8 cellular contexts compared by ENCODE assay signal in the genomic region with DNA sequence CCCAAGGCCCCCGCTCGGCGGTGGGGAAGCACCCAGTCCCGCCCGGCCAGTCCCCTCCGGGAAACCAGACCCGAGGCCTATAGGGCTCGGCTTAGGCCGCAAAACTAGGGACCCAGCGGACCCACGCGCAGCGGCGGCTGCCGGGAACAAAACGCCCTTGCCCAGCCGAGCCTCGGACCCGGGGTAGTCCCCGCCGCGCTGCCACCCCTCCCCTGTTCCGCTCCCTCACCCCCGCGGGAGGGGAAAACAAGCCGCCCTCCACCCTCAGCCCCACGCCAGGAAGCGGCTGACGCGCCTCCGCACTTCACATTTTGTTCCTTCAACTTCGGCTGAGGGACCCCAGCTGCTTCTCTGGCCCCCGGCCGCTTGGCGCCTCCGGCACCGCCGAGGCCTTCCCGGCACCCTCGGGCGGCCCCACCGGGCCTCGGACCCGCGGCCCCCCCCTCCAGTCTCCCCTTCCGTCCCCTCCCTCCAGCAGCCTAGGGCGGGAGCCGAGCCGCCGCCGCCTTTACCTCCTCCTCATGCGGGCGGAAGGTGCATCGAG. TPM values are rescaled to one million over a fixed set of nuclear protein-coding genes. Genes with fewer than 3 reads are reported as not detected.
DNase-seq lines count a peak whose midpoint lies in the region; ATAC-seq and TF ChIP-seq lines count a peak whose summit lies in the region.

No MANE protein-coding gene starts in this region.

- ATAC-seq in activated CD8-positive, alpha-beta T cell treated with anti-CD3 and anti-CD28 coated beads for 36 hours: peak; percentile 8
- ATAC-seq in effector memory CD8-positive, alpha-beta T cell (replicated peaks): peak; percentile 3

- DNase-seq in GM10248 (ENCODE audit: extremely low spot score) (peak; percentile 48), H7 (peak; percentile 75), LHCN-M2 (ENCODE audit: low read depth) (peak; percentile 20), mesothelial cell of epicardium (ENCODE audit: low spot score in 2 of 2, unreplicated experiment in 2 of 2) (peak; percentile 38 to 71), NCI-H2029 treated with DMSO at 0.1 percent for 48 hours (lab: John Stamatoyannopoulos, UW) (no peak)
- peak; percentile 59 for DNase-seq in activated CD8-positive, alpha-beta T cell treated with anti-CD3 and anti-CD28 coated beads for 36 hours
- peak in 1 of 3 experiments; percentile 21 for DNase-seq in effector memory CD8-positive, alpha-beta T cell
- peak; percentile 5 to 20 for DNase-seq in stimulated activated CD8-positive, alpha-beta memory T cell treated with anti-CD3 and anti-CD28 coated beads, Interleukin-4, amount 100 ng/mL, for 1 hour (ENCODE audit: low read depth in 2 of 2, low spot score in 1 of 2)

- H3K36me3 ChIP-seq in H7 (replicated peaks; ENCODE audit: control insufficient read depth, insufficient read depth, low read length): peaks cover 7% of the 10 kb centered on the region

- intact Hi-C loops in activated CD8-positive, alpha-beta T cell treated with anti-CD3 and anti-CD28 coated beads for 36 hours (cut with micrococcal nuclease): loop anchor here (5.0 to 10.0 kb wide), 3 partner anchors 72 to 512 kb away; partner anchors contain the start of gene UBE2K

- peaks cover 30% of the 10 kb centered on the region for H3K4me1 Mint-ChIP-seq in activated CD8-positive, alpha-beta T cell treated with anti-CD3 and anti-CD28 coated beads for 36 hours (ENCODE audit: low read depth)
- peaks cover 26 to 30% of the 10 kb centered on the region in 2 donors for H3K4me1 Mint-ChIP-seq in effector memory CD8-positive, alpha-beta T cell (ENCODE audit: low read depth in 2 of 2)
- peaks cover 19% of the 10 kb centered on the region for H3K4me1 Mint-ChIP-seq in mesothelial cell of epicardium

- H3K9me3 Mint-ChIP-seq in activated CD8-positive, alpha-beta T cell treated with anti-CD3 and anti-CD28 coated beads for 36 hours: no peaks in the 10 kb centered on the region
- no peaks in the 10 kb centered on the region for H3K9me3 Mint-ChIP-seq in effector memory CD8-positive, alpha-beta T cell
- H3K9me3 Mint-ChIP-seq in mesothelial cell of epicardium: no peaks in the 10 kb centered on the region

- peak overlapping the region; percentile 92 for H3K4me3 ChIP-seq in H7 (ENCODE audit: insufficient read depth, low read depth, low read length)

- peaks cover 29% of the 10 kb centered on the region for H3K36me3 Mint-ChIP-seq in activated CD8-positive, alpha-beta T cell treated with anti-CD3 and anti-CD28 coated beads for 36 hours (ENCODE audit: low read depth)
- peaks cover 39% of the 10 kb centered on the region for H3K36me3 Mint-ChIP-seq in effector memory CD8-positive, alpha-beta T cell (ENCODE audit: insufficient read depth)
- peaks cover 12% of the 10 kb centered on the region for H3K36me3 Mint-ChIP-seq in mesothelial cell of epicardium

- no peaks in the 10 kb centered on the region for H3K27me3 ChIP-seq in H7 (ENCODE audit: control insufficient read depth, insufficient read depth, low read length)

- TF ChIP-seq CTCF in GM10248 (IDR thresholded peaks at IDR 0.05; ENCODE audit: control extremely low read depth, extremely low read depth, low read depth, missing control alignments) (no peak), mesothelial cell of epicardium (IDR thresholded peaks at IDR 0.05; ENCODE audit: unreplicated experiment) (no peak)
- TF ChIP-seq CTCF in activated CD8-positive, alpha-beta T cell treated with anti-CD3 and anti-CD28 coated beads for 36 hours (IDR thresholded peaks at IDR 0.05): no peak

- peak overlapping the region; percentile 80 for H3K4me3 Mint-ChIP-seq in activated CD8-positive, alpha-beta T cell treated with anti-CD3 and anti-CD28 coated beads for 36 hours
- peak overlapping the region; percentile 79 to 84 for H3K4me3 Mint-ChIP-seq in effector memory CD8-positive, alpha-beta T cell
- H3K4me3 Mint-ChIP-seq in mesothelial cell of epicardium: peak overlapping the region; percentile 91

- H3K27ac Mint-ChIP-seq in activated CD8-positive, alpha-beta T cell treated with anti-CD3 and anti-CD28 coated beads for 36 hours: peak overlapping the region; percentile 89
- H3K27ac Mint-ChIP-seq in effector memory CD8-positive, alpha-beta T cell: peak overlapping the region; percentile 79 to 87
- H3K27ac Mint-ChIP-seq in mesothelial cell of epicardium: peak overlapping the region; percentile 97

- CTCF ChIA-PET in GM10248 (lab: Yijun Ruan, JAX): interaction anchor here (0.6 to 1.0 kb wide), 2 partner anchors 24 to 508 kb away, joined by 3 to 4 read pairs; no protein-coding TSS in a partner anchor
- CTCF ChIA-PET in activated CD8-positive, alpha-beta T cell treated with anti-CD3 and anti-CD28 coated beads for 36 hours (lab: Charles Lee): interaction anchor here (1.5 kb wide), 1 partner anchor 78 kb away, joined by 3 read pairs; no protein-coding TSS in a partner anchor

- POLR2A ChIA-PET in GM10248 (lab: Yijun Ruan, JAX): no interaction called here
- POLR2A ChIA-PET in activated CD8-positive, alpha-beta T cell treated with anti-CD3 and anti-CD28 coated beads for 36 hours (lab: Charles Lee): interaction anchor here (0.6 kb wide), 2 partner anchors 99 to 340 kb away, joined by 3 read pairs; no protein-coding TSS in a partner anchor

- H3K27me3 Mint-ChIP-seq in activated CD8-positive, alpha-beta T cell treated with anti-CD3 and anti-CD28 coated beads for 36 hours: no peaks in the 10 kb centered on the region
- no peaks in the 10 kb centered on the region for H3K27me3 Mint-ChIP-seq in effector memory CD8-positive, alpha-beta T cell
- H3K27me3 Mint-ChIP-seq in mesothelial cell of epicardium (ENCODE audit: low read depth): no peaks in the 10 kb centered on the region

RNA-seq across cellular contexts. Expression of gene PDS5A, which starts 0.7 kb away (rescaled TPM):
- 37.1 and 48.6 TPM in 2 replicates for total RNA-seq in H7 (2014; rRNA removed; shearing (Covaris generic))
- 57.3 and 63.1 TPM in 2 replicates for total RNA-seq in LHCN-M2 (2014; rRNA removed)
- polyA plus RNA-seq in LHCN-M2 (2012): 15.1 TPM
- total RNA-seq in activated CD8-positive, alpha-beta T cell treated with anti-CD3 and anti-CD28 coated beads for 36 hours: 100 to 1,000 TPM; 105 to 106 TPM
- total RNA-seq in mesothelial cell of epicardium: 78.4 to 86.6 TPM (median 79.8 TPM) in 3 replicates
